Comparison of ENCODE assay signal across 31 cellular contexts in genomic region chr3:8238434-8238833, GRCh38.
"Had no signal": no experiment of that assay in that cellular context is flagged by ENCODE, and none has a peak within 500 bp of the region (broad histone marks: within the 10 kb centered on the region; RNA-seq: fewer than 3 reads in every experiment).

No MANE protein-coding gene starts in this region.

- H3K4me1 Mint-ChIP-seq: memory B cell; naive B cell; neural crest cell; stimulated activated effector memory CD8-positive, alpha-beta T cell treated with anti-CD3 and anti-CD28 coated beads, Interleukin-12 subunit alpha, Interleukin-12 subunit beta, amount 100 ng/mL, for 72 hours had no signal

- ATAC-seq: effector memory CD8-positive, alpha-beta T cell; gastrocnemius medialis; heart left ventricle; mucosa of descending colon; natural killer cell treated with Interleukin-12 subunit alpha and Interleukin-12 subunit beta and Interleukin-15 and Interleukin-18, amount 100 ng/mL, for 72 hours; sciatic nerve; stimulated activated effector memory CD8-positive, alpha-beta T cell treated with anti-CD3 and anti-CD28 coated beads, Interleukin-12 subunit alpha, Interleukin-12 subunit beta, amount 100 ng/mL, for 72 hours had no signal

- H3K4me3 ChIP-seq: gastrocnemius medialis, heart left ventricle, hepatocyte, left ventricle myocardium inferior, lung, mucosa of descending colon, stomach, testis, transverse colon, upper lobe of right lung, uterus had no signal

- H3K27me3 Mint-ChIP-seq: effector memory CD8-positive, alpha-beta T cell; memory B cell; natural killer cell treated with Interleukin-12 subunit alpha and Interleukin-12 subunit beta and Interleukin-15 and Interleukin-18, amount 100 ng/mL, for 72 hours; progenitor cell of endocrine pancreas had no signal

- H3K9me3 Mint-ChIP-seq: effector memory CD8-positive, alpha-beta T cell; natural killer cell treated with Interleukin-12 subunit alpha and Interleukin-12 subunit beta and Interleukin-15 and Interleukin-18, amount 100 ng/mL, for 72 hours had no signal

- H3K27ac Mint-ChIP-seq: effector memory CD8-positive, alpha-beta T cell; memory B cell; mesothelial cell of epicardium; naive B cell; natural killer cell treated with Interleukin-12 subunit alpha and Interleukin-12 subunit beta and Interleukin-15 and Interleukin-18, amount 100 ng/mL, for 72 hours; progenitor cell of endocrine pancreas; stimulated activated effector memory CD8-positive, alpha-beta T cell treated with anti-CD3 and anti-CD28 coated beads, Interleukin-12 subunit alpha, Interleukin-12 subunit beta, amount 100 ng/mL, for 72 hours had no signal

- H3K4me1 ChIP-seq: parathyroid adenoma, testis, transverse colon, upper lobe of right lung, uterus had no signal

- H3K27ac ChIP-seq: gastrocnemius medialis, heart left ventricle, hepatocyte, left ventricle myocardium inferior, neutrophil, parathyroid adenoma, testis, transverse colon, upper lobe of right lung, uterus had no signal

- H3K4me2 ChIP-seq: hepatocyte had no signal

- H3K9ac ChIP-seq: parathyroid adenoma had no signal

- H3K9me3 ChIP-seq: gastrocnemius medialis, mucosa of descending colon, neutrophil, testis, upper lobe of right lung had no signal

- H3K27me3 ChIP-seq: gastrocnemius medialis, heart left ventricle, hepatocyte, neutrophil, stomach, testis, transverse colon, upper lobe of right lung, uterus had no signal

- H3K79me2 ChIP-seq: hepatocyte, parathyroid adenoma had no signal

- H3K36me3 ChIP-seq: gastrocnemius medialis, heart left ventricle, neutrophil, stomach, transverse colon, upper lobe of right lung, uterus had no signal

- H2AFZ ChIP-seq: hepatocyte, parathyroid adenoma had no signal

- H3K36me3 Mint-ChIP-seq: memory B cell; mesothelial cell of epicardium; naive B cell; natural killer cell treated with Interleukin-12 subunit alpha and Interleukin-12 subunit beta and Interleukin-15 and Interleukin-18, amount 100 ng/mL, for 72 hours; stimulated activated effector memory CD8-positive, alpha-beta T cell treated with anti-CD3 and anti-CD28 coated beads, Interleukin-12 subunit alpha, Interleukin-12 subunit beta, amount 100 ng/mL, for 72 hours had no signal

- DNase-seq: cerebellar nuclear complex; cortex of kidney; effector memory CD8-positive, alpha-beta T cell; erythroblast; foreskin fibroblast; gastrocnemius medialis; heart left ventricle; left cardiac atrium; left ventricle myocardium inferior; mucosa of descending colon; naive B cell; stimulated activated CD4-positive, alpha-beta T cell treated with anti-CD3 and anti-CD28 coated beads, Interleukin-2, amount 100 ng/mL, for 24 hours; stimulated activated CD4-positive, alpha-beta T cell treated with anti-CD3 and anti-CD28 coated beads, Interleukin-4, amount 100 ng/mL, for 24 hours; stimulated activated naive CD4-positive, alpha-beta T cell treated with Interleukin-2 at 50 U/mL for 16 hours; substantia nigra; testis; transverse colon; upper lobe of right lung; uterus had no signal

- H3K4me3 Mint-ChIP-seq: effector memory CD8-positive, alpha-beta T cell; memory B cell; mesothelial cell of epicardium; naive B cell; natural killer cell treated with Interleukin-12 subunit alpha and Interleukin-12 subunit beta and Interleukin-15 and Interleukin-18, amount 100 ng/mL, for 72 hours; neural crest cell; stimulated activated effector memory CD8-positive, alpha-beta T cell treated with anti-CD3 and anti-CD28 coated beads, Interleukin-12 subunit alpha, Interleukin-12 subunit beta, amount 100 ng/mL, for 72 hours had no signal
